8 cellular contexts compared by ENCODE assay signal in genomic region chr14:96362071-96362964, GRCh38. TPM values are rescaled to one million over a fixed set of nuclear protein-coding genes. Genes with fewer than 3 reads are reported as not detected.
DNase-seq lines count a peak whose midpoint lies in the region; ATAC-seq and TF ChIP-seq lines count a peak whose summit lies in the region.

No MANE protein-coding gene starts in this region.

- H3K27ac ChIP-seq in Panc1 (ENCODE audit: low read length) (peak overlapping the region; percentile 66), neural progenitor cell (peak overlapping the region; percentile 75)

- DNase-seq in BJ (ENCODE audit: low read depth) = no peak
- peak; percentile 61 for DNase-seq in HT1080 (ENCODE audit: low read depth)
- peak; percentile 56 for DNase-seq in Panc1 (ENCODE audit: low read depth, low spot score)
- DNase-seq in activated T-helper 2 cell treated with anti-CD3 and anti-CD28 coated beads, Interferon-gamma antibody, Interleukin-2, Interleukin-4, amounts not matched to agents 10 μg/mL and 5 μg/mL and 100 μg/mL, durations not matched to agents 14 hours and 24 hours and 36 hours (ENCODE audit: low spot score) = peak; percentile 43
- DNase-seq in fibroblast of the conjunctiva (ENCODE audit: low read depth) = peak; percentile 10
- peak; percentile 63 for DNase-seq in neural progenitor cell (ENCODE audit: low spot score)
- no peak for DNase-seq in type B pancreatic cell (ENCODE audit: extremely low spot score, unreplicated experiment)

- intact Hi-C loops in Panc1 (cut with micrococcal nuclease; ENCODE audit: unreplicated experiment) = no loop called here
- intact Hi-C loops in activated T-helper 2 cell treated with anti-CD3 and anti-CD28 coated beads, Interferon-gamma antibody, Interleukin-2, Interleukin-4, amounts not matched to agents 10 μg/mL and 5 μg/mL and 100 μg/mL, durations not matched to agents 14 hours and 24 hours and 36 hours (cut with micrococcal nuclease) = loop anchor here (5.0 kb wide), 1 partner anchor 40 kb away; no protein-coding TSS in a partner anchor

- peak; percentile 30 for ATAC-seq in GM19351 (IDR thresholded peaks at IDR 0.05; ENCODE audit: unreplicated experiment)
- ATAC-seq in Panc1 = peak; percentile 36

- H3K36me3 Mint-ChIP-seq in activated T-helper 2 cell treated with anti-CD3 and anti-CD28 coated beads, Interferon-gamma antibody, Interleukin-2, Interleukin-4, amounts not matched to agents 10 μg/mL and 5 μg/mL and 100 μg/mL, durations not matched to agents 14 hours and 24 hours and 36 hours (ENCODE audit: low read depth) = peaks cover 11% of the 10 kb centered on the region
- H3K36me3 Mint-ChIP-seq in neural progenitor cell (no peaks in the 10 kb centered on the region), type B pancreatic cell (peaks cover 8% of the 10 kb centered on the region)

- TF ChIP-seq CTCF in BJ (IDR thresholded peaks at IDR 0.05; ENCODE audit: insufficient read depth, low read depth, low read length) (no peak), Panc1 (IDR thresholded peaks at IDR 0.05) (no peak), neural progenitor cell (IDR thresholded peaks at IDR 0.05) (no peak), type B pancreatic cell (conservative IDR thresholded peaks at IDR 0.05) (no peak)

- H3K36me3 ChIP-seq in BJ (ENCODE audit: control insufficient read depth, insufficient read depth, low read length) = no peaks in the 10 kb centered on the region
- peaks cover 8% of the 10 kb centered on the region; the same call in 1 of the 2 replicates for H3K36me3 ChIP-seq in Panc1 (ENCODE audit: control insufficient read depth, insufficient read depth, low read length)
- H3K36me3 ChIP-seq in neural progenitor cell = no peaks in the 10 kb centered on the region

- H3K27me3 Mint-ChIP-seq in activated T-helper 2 cell treated with anti-CD3 and anti-CD28 coated beads, Interferon-gamma antibody, Interleukin-2, Interleukin-4, amounts not matched to agents 10 μg/mL and 5 μg/mL and 100 μg/mL, durations not matched to agents 14 hours and 24 hours and 36 hours (ENCODE audit: low read depth) = no peaks in the 10 kb centered on the region
- no peaks in the 10 kb centered on the region for H3K27me3 Mint-ChIP-seq in neural progenitor cell (ENCODE audit: insufficient read depth, low read depth)
- no peaks in the 10 kb centered on the region for H3K27me3 Mint-ChIP-seq in type B pancreatic cell

- peaks cover 51% of the 10 kb centered on the region for H4K20me1 ChIP-seq in neural progenitor cell (ENCODE audit: low read depth)

- BruUV-seq in Panc1 (replicated peaks; lab: Mats Ljungman, UMichigan) = no TSS peak

- CTCF ChIA-PET in BJ (lab: Yijun Ruan, JAX) (interaction anchor here (1.0 kb wide), 1 partner anchor 17 kb away, joined by 3 read pairs; no protein-coding TSS in a partner anchor), Panc1 (lab: Charles Lee) (no interaction called here)

- peak overlapping the region; percentile 92 for H3K27ac Mint-ChIP-seq in activated T-helper 2 cell treated with anti-CD3 and anti-CD28 coated beads, Interferon-gamma antibody, Interleukin-2, Interleukin-4, amounts not matched to agents 10 μg/mL and 5 μg/mL and 100 μg/mL, durations not matched to agents 14 hours and 24 hours and 36 hours
- peak overlapping the region; percentile 5 for H3K27ac Mint-ChIP-seq in neural progenitor cell
- H3K27ac Mint-ChIP-seq in type B pancreatic cell = peak overlapping the region; percentile 97

- H3K9ac ChIP-seq in neural progenitor cell = peak overlapping the region; percentile 77

- H3K9me3 ChIP-seq in Panc1 (ENCODE audit: control insufficient read depth, insufficient read depth, low read depth, low read length) = no peaks in the 10 kb centered on the region
- H3K9me3 ChIP-seq in neural progenitor cell (ENCODE audit: low read depth) = no peaks in the 10 kb centered on the region

- no peaks in the 10 kb centered on the region for H3K27me3 ChIP-seq in BJ (ENCODE audit: control insufficient read depth, insufficient read depth, low read length)
- no peaks in the 10 kb centered on the region for H3K27me3 ChIP-seq in Panc1 (ENCODE audit: control insufficient read depth, insufficient read depth, low read length)
- H3K27me3 ChIP-seq in neural progenitor cell = no peaks in the 10 kb centered on the region

- POLR2A ChIA-PET in BJ (lab: Charles Lee) = interaction anchor here (0.6 kb wide), 1 partner anchor 9 kb away, joined by 5 read pairs; no protein-coding TSS in a partner anchor
- POLR2A ChIA-PET in Panc1 (lab: Charles Lee) = no interaction called here

- peaks cover 9% of the 10 kb centered on the region for H3K4me1 ChIP-seq in Panc1 (ENCODE audit: control insufficient read depth, insufficient read depth, low read length)
- H3K4me1 ChIP-seq in neural progenitor cell = peaks cover 16% of the 10 kb centered on the region

- H3K4me3 Mint-ChIP-seq in activated T-helper 2 cell treated with anti-CD3 and anti-CD28 coated beads, Interferon-gamma antibody, Interleukin-2, Interleukin-4, amounts not matched to agents 10 μg/mL and 5 μg/mL and 100 μg/mL, durations not matched to agents 14 hours and 24 hours and 36 hours (ENCODE audit: low read depth) = peak overlapping the region; percentile 95
- H3K4me3 Mint-ChIP-seq in neural progenitor cell (peak overlapping the region; percentile 95), type B pancreatic cell (peak overlapping the region; percentile 95)

- H2AFZ ChIP-seq in neural progenitor cell (replicated peaks) = peak overlapping the region; percentile 64

- peaks cover 39% of the 10 kb centered on the region for H3K4me1 Mint-ChIP-seq in activated T-helper 2 cell treated with anti-CD3 and anti-CD28 coated beads, Interferon-gamma antibody, Interleukin-2, Interleukin-4, amounts not matched to agents 10 μg/mL and 5 μg/mL and 100 μg/mL, durations not matched to agents 14 hours and 24 hours and 36 hours (ENCODE audit: low read depth)
- H3K4me1 Mint-ChIP-seq in neural progenitor cell (peaks cover 38% of the 10 kb centered on the region), type B pancreatic cell (ENCODE audit: unreplicated experiment) (peaks cover 44% of the 10 kb centered on the region)

- peak overlapping the region; percentile 92 for H3K4me2 ChIP-seq in neural progenitor cell

- in situ Hi-C loops in Panc1 (cut with HindIII; ENCODE audit: low pct_unique_long_range_greater_than_20kb, low sequenced_read_pairs) = no loop called here

- H3K4me3 ChIP-seq in BJ (ENCODE audit: low read depth, low read length) (peak overlapping the region; percentile 93), Panc1 (ENCODE audit: low read depth in 2 of 2, low read length in 2 of 2) (peak overlapping the region; percentile 77 to 86), neural progenitor cell (peak overlapping the region; percentile 71)

- H3F3A ChIP-seq in neural progenitor cell (ENCODE audit: low read depth) = peaks cover 14% of the 10 kb centered on the region

- peaks cover 89% of the 10 kb centered on the region for H3K79me2 ChIP-seq in neural progenitor cell (ENCODE audit: low read depth)

- no peaks in the 10 kb centered on the region for H3K9me3 Mint-ChIP-seq in activated T-helper 2 cell treated with anti-CD3 and anti-CD28 coated beads, Interferon-gamma antibody, Interleukin-2, Interleukin-4, amounts not matched to agents 10 μg/mL and 5 μg/mL and 100 μg/mL, durations not matched to agents 14 hours and 24 hours and 36 hours
- H3K9me3 Mint-ChIP-seq in neural progenitor cell (no peaks in the 10 kb centered on the region), type B pancreatic cell (no peaks in the 10 kb centered on the region)

RNA-seq across cellular contexts. Expression of gene ATG2B, which starts 0.8 kb away (rescaled TPM):
- 11.6 and 17.1 TPM in 2 replicates for polyA plus RNA-seq in BJ (2011; rRNA removed)
- 18.4 and 21.2 TPM in 2 replicates for polyA minus RNA-seq in BJ (2011; rRNA and poly(A)+ RNA removed)
- 6.9 and 9.4 TPM in 2 replicates for total RNA-seq in HT1080 (2014; rRNA removed; shearing (Covaris generic))
- polyA plus RNA-seq in HT1080 (2015; cell fraction: cytosol; rRNA removed) = 3.7 and 5.5 TPM in 2 replicates
- polyA plus RNA-seq in HT1080 (2015; cell fraction: nucleus; rRNA removed) = 14.9 and 15.7 TPM in 2 replicates
- total RNA-seq in Panc1 (2021; ENCODE audit: unreplicated experiment) (2.6 TPM), neural progenitor cell (ENCODE audit: low replicate concordance) (11.9 and 12.3 TPM in 2 replicates), type B pancreatic cell (ENCODE audit: low replicate concordance) (15.6 and 19.9 TPM in 2 replicates)
- polyA plus RNA-seq in Panc1 (2012; ENCODE audit: insufficient read length) = 2.4 TPM
- 18.3 and 23.8 TPM in 2 replicates for total RNA-seq in activated T-helper 2 cell treated with anti-CD3 and anti-CD28 coated beads, Interferon-gamma antibody, Interleukin-2, Interleukin-4, amounts not matched to agents 10 μg/mL and 5 μg/mL and 100 μg/mL, durations not matched to agents 14 hours and 24 hours and 36 hours

RNA-seq across cellular contexts. Expression of gene GSKIP, which starts 1.0 kb away (rescaled TPM):
- polyA plus RNA-seq in BJ (2011; rRNA removed) = 14.7 and 29.9 TPM in 2 replicates
- 5.4 and 8.2 TPM in 2 replicates for polyA minus RNA-seq in BJ (2011; rRNA and poly(A)+ RNA removed)
- 28.1 and 36.6 TPM in 2 replicates for total RNA-seq in HT1080 (2014; rRNA removed; shearing (Covaris generic))
- 31.4 and 33.5 TPM in 2 replicates for polyA plus RNA-seq in HT1080 (2015; cell fraction: cytosol; rRNA removed)
- 23.7 and 30.4 TPM in 2 replicates for polyA plus RNA-seq in HT1080 (2015; cell fraction: nucleus; rRNA removed)
- 11.1 TPM for total RNA-seq in Panc1 (2021; ENCODE audit: unreplicated experiment)
- 6.3 TPM for polyA plus RNA-seq in Panc1 (2012; ENCODE audit: insufficient read length)
- 21.3 and 21.4 TPM in 2 replicates for total RNA-seq in activated T-helper 2 cell treated with anti-CD3 and anti-CD28 coated beads, Interferon-gamma antibody, Interleukin-2, Interleukin-4, amounts not matched to agents 10 μg/mL and 5 μg/mL and 100 μg/mL, durations not matched to agents 14 hours and 24 hours and 36 hours
- 48.4 and 73.2 TPM in 2 replicates for total RNA-seq in neural progenitor cell (ENCODE audit: low replicate concordance)
- 21.3 and 30.1 TPM in 2 replicates for total RNA-seq in type B pancreatic cell (ENCODE audit: low replicate concordance)

RNA-seq across cellular contexts. Expression of gene AK7, which starts 29.6 kb away (rescaled TPM):
- 0.10 and 0.20 TPM in 2 replicates for polyA plus RNA-seq in BJ (2011; rRNA removed)
- polyA minus RNA-seq in BJ (2011; rRNA and poly(A)+ RNA removed) = not detected in 2 replicates
- total RNA-seq in HT1080 (2014; rRNA removed; shearing (Covaris generic)) = 0.23 TPM in 1 of 2 replicates, not detected in the other
- 0.08 and 0.18 TPM in 2 replicates for polyA plus RNA-seq in HT1080 (2015; cell fraction: cytosol; rRNA removed)
- 0.12 TPM in 1 of 2 replicates, not detected in the other for polyA plus RNA-seq in HT1080 (2015; cell fraction: nucleus; rRNA removed)
- 0.82 TPM for total RNA-seq in Panc1 (2021; ENCODE audit: unreplicated experiment)
- 1.5 TPM for polyA plus RNA-seq in Panc1 (2012; ENCODE audit: insufficient read length)
- 0.62 and 0.66 TPM in 2 replicates for total RNA-seq in activated T-helper 2 cell treated with anti-CD3 and anti-CD28 coated beads, Interferon-gamma antibody, Interleukin-2, Interleukin-4, amounts not matched to agents 10 μg/mL and 5 μg/mL and 100 μg/mL, durations not matched to agents 14 hours and 24 hours and 36 hours
- 8.0 and 9.0 TPM in 2 replicates for total RNA-seq in neural progenitor cell (ENCODE audit: low replicate concordance)
- total RNA-seq in type B pancreatic cell (ENCODE audit: low replicate concordance) = 2.5 and 3.1 TPM in 2 replicates

Comparison
In these comparisons a context has a peak if more than half of its experiments do, and no peak if none do; other contexts are left out.
1. DNase-seq: peak in HT1080 (single experiment), Panc1 (single experiment), activated T-helper 2 cell treated with anti-CD3 and anti-CD28 coated beads, Interferon-gamma antibody, Interleukin-2, Interleukin-4, amounts not matched to agents 10 μg/mL and 5 μg/mL and 100 μg/mL, durations not matched to agents 14 hours and 24 hours and 36 hours (single experiment), fibroblast of the conjunctiva (single experiment) and neural progenitor cell (single experiment); none in BJ (single experiment) and type B pancreatic cell (single experiment).
2. H3K27ac Mint-ChIP-seq: peak in every context shown above with its lines; median percentile 97 in type B pancreatic cell; 92 in activated T-helper 2 cell treated with anti-CD3 and anti-CD28 coated beads, Interferon-gamma antibody, Interleukin-2, Interleukin-4, amounts not matched to agents 10 μg/mL and 5 μg/mL and 100 μg/mL, durations not matched to agents 14 hours and 24 hours and 36 hours; 5 in neural progenitor cell.
3. Peak in every context shown above with its lines, with median percentiles within 50 percentile points of each other: H3K4me3 ChIP-seq and H3K4me3 Mint-ChIP-seq.